ENCODE assay signal across 8 cellular contexts in the genomic region with DNA sequence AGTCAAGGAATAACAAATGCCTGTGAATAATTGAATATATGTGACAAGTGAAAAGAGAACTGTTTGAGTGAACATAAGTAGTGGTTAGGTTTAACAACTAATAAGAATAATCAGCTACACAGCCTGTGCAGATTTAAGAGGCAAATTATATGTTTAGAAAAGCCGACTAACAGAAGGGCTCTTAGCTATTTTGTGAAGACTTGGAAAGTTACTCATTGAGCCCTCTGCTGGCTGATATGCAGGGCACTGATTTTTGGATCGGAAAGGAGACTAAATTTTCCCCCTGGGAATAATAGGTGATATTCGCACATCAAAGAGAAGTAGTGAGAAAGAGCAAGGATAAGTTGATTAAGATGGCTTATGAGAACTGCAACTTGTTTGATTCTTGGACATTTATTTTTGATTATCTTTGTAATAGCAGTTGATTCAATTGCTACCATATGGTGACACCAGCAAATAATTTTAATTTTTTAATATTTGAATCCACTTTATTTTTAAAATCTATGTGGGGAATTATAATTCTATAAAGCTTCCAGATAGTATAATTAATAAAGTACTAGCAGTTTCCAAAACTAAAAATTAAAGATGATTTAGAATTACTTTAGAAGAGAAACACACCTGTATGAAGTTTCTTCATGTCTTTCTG.
A peak's percentile ranks its signal among the peaks of the same experiment; 100 is the strongest.
DNase-seq lines count a peak whose midpoint lies in the region; ATAC-seq lines count a peak whose summit lies in the region.

No MANE protein-coding gene starts in this region.

- H3K9me3 ChIP-seq in SJCRH30 (replicated peaks), result no peaks in the 10 kb centered on the region

- DNase-seq in DMS153 treated with DMSO at 0.1 percent for 48 hours (lab: John Stamatoyannopoulos, UW; ENCODE audit: unreplicated experiment), result peak; percentile 26
- DNase-seq in HS-5 (ENCODE audit: low read depth), result peak; percentile 25
- DNase-seq in SJCRH30, result peak; percentile 5 to 37
- DNase-seq in glomerular endothelial cell (ENCODE audit: extremely low read depth, low read depth, low spot score), result peak; percentile 22
- DNase-seq in skeletal muscle cell (ENCODE audit: low read depth), result peak; percentile 3
- DNase-seq in stimulated activated naive CD4-positive, alpha-beta T cell (lab: John Stamatoyannopoulos, UW), result no peak
- no peak for DNase-seq in effector CD4-positive, alpha-beta T cell

- no peaks in the 10 kb centered on the region for H3K36me3 ChIP-seq in SJCRH30

- H3K27ac ChIP-seq in SJCRH30, result no peak overlapping the region

- H3K4me1 ChIP-seq in SJCRH30, result no peaks in the 10 kb centered on the region

- no peaks in the 10 kb centered on the region for H3K27me3 ChIP-seq in SJCRH30

- no peak for ATAC-seq in HG03108 (IDR thresholded peaks at IDR 0.05; ENCODE audit: unreplicated experiment)

- H3K4me3 ChIP-seq in SJCRH30 (no peak overlapping the region), skeletal muscle cell (ENCODE audit: low read depth, low read length) (no peak overlapping the region)

Comparison
In these comparisons a context has a peak if more than half of its experiments do, and no peak if none do; other contexts are left out.
1. DNase-seq: peak in DMS153 treated with DMSO at 0.1 percent for 48 hours (single experiment), HS-5 (single experiment), SJCRH30 (2 of 2), glomerular endothelial cell (single experiment) and skeletal muscle cell (single experiment); none in stimulated activated naive CD4-positive, alpha-beta T cell (0 of 6) and effector CD4-positive, alpha-beta T cell (single experiment).